Comparison of ENCODE assay signal across 8 cellular contexts in the genomic region with DNA sequence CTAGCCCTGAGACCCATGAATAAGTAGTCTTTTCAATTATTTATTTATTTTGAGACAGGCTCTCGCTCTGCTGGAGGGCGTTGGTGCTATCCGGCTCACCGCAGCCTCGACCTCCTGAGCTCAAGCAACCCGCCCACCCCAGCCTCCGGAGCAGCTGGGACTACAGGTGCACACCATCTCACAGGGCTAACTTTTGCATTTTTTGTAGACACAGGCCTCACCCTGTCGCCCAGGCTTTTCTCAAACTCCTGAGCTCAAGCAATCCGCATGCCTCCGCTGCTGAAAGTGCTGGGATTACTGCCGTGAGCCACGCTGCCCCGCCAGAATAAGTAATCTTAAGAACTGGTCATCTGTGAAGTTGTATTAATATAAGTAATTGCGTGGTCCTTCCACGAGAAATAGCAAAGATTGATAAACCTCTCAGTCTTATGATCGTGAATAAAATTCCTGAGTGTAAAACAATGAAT. TPM values are rescaled to one million over a fixed set of nuclear protein-coding genes. Genes with fewer than 3 reads are reported as not detected.
DNase-seq lines count a peak whose midpoint lies in the region; ATAC-seq and TF ChIP-seq lines count a peak whose summit lies in the region.

No MANE protein-coding gene starts in this region.

- peaks cover 16% of the 10 kb centered on the region for H3K36me3 Mint-ChIP-seq in MCF 10A (ENCODE audit: insufficient read depth, unreplicated experiment)
- peaks cover 17% of the 10 kb centered on the region for H3K36me3 Mint-ChIP-seq in activated naive CD4-positive, alpha-beta T cell treated with anti-CD3 and anti-CD28 coated beads, Interleukin-2, amount 10 ng/mL, durations not matched to agents 7 days and 5 days

- H3K4me1 ChIP-seq in breast epithelium, result no peaks in the 10 kb centered on the region
- H3K4me1 ChIP-seq in right lobe of liver, result peaks cover 0 to 21% (median 0%) of the 10 kb centered on the region in 4 donors
- H3K4me1 ChIP-seq in urinary bladder (ENCODE audit: insufficient read depth), result no peaks in the 10 kb centered on the region

- no peak for DNase-seq in breast epithelium (ENCODE audit: low spot score in 2 of 2)
- no peak for DNase-seq in MCF 10A (ENCODE audit: unreplicated experiment)
- peak; percentile 59 for DNase-seq in activated naive CD4-positive, alpha-beta T cell treated with anti-CD3 and anti-CD28 coated beads, Interleukin-2, amount 10 ng/mL, durations not matched to agents 7 days and 5 days
- DNase-seq in right lobe of liver, result no peak
- DNase-seq in epidermal melanocyte (ENCODE audit: insufficient read length, low spot score), result no peak
- no peak for DNase-seq in SKM-1 (lab: John Stamatoyannopoulos, UW; ENCODE audit: unreplicated experiment)
- no peak for DNase-seq in ACHN

- TF ChIP-seq CTCF in breast epithelium (IDR thresholded peaks at IDR 0.05) (no peak), MCF 10A (IDR thresholded peaks at IDR 0.05; ENCODE audit: unreplicated experiment) (no peak), right lobe of liver (IDR thresholded peaks at IDR 0.05) (no peak)

- CTCF ChIA-PET in MCF 10A (lab: Yijun Ruan, JAX), result interaction anchor here (0.5 to 1.5 kb wide), 5 partner anchors 20 to 551 kb away, joined by 3 to 4 read pairs (median 3); no protein-coding TSS in a partner anchor
- CTCF ChIA-PET in activated naive CD4-positive, alpha-beta T cell treated with anti-CD3 and anti-CD28 coated beads, Interleukin-2, amount 10 ng/mL, durations not matched to agents 7 days and 5 days (lab: Charles Lee), result interaction anchor here (0.8 to 4.5 kb wide), 15 partner anchors 8 to 351 kb away, joined by 3 to 47 read pairs (median 7); no protein-coding TSS in a partner anchor

- in situ Hi-C loops in ACHN (cut with HindIII; ENCODE audit: low pct_ligation_motif_present, low pct_unique_long_range_greater_than_20kb, low sequenced_read_pairs), result no loop called here

- no peaks in the 10 kb centered on the region for H3K27me3 Mint-ChIP-seq in MCF 10A (ENCODE audit: insufficient read depth, unreplicated experiment)
- peaks cover 4% of the 10 kb centered on the region for H3K27me3 Mint-ChIP-seq in activated naive CD4-positive, alpha-beta T cell treated with anti-CD3 and anti-CD28 coated beads, Interleukin-2, amount 10 ng/mL, durations not matched to agents 7 days and 5 days

- POLR2A ChIA-PET in MCF 10A (lab: Yijun Ruan, JAX), result interaction anchor here (1.2 kb wide), 1 partner anchor 27 kb away, joined by 4 read pairs; no protein-coding TSS in a partner anchor

- H3K9me3 ChIP-seq in breast epithelium, result peaks cover 0 to 3% of the 10 kb centered on the region in 2 donors
- H3K9me3 ChIP-seq in right lobe of liver, result no peaks in the 10 kb centered on the region

- peak overlapping the region; percentile 67 to 74 for H3K27ac ChIP-seq in breast epithelium
- H3K27ac ChIP-seq in right lobe of liver, result peak overlapping the region in 2 of 3 donors; percentile 54 to 93
- peak overlapping the region; percentile 38 for H3K27ac ChIP-seq in urinary bladder (ENCODE audit: low read depth)

- H3K27ac Mint-ChIP-seq in MCF 10A (ENCODE audit: low read depth, unreplicated experiment), result no peak overlapping the region
- peak overlapping the region; percentile 95 for H3K27ac Mint-ChIP-seq in activated naive CD4-positive, alpha-beta T cell treated with anti-CD3 and anti-CD28 coated beads, Interleukin-2, amount 10 ng/mL, durations not matched to agents 7 days and 5 days

- 26% methylated on average over 16 of the region's 16 CpGs for WGBS in right lobe of liver (ENCODE audit: insufficient coverage, low coverage, low lambda C conversion rate, missing lambda C conversion rate)
- WGBS in urinary bladder, result 45% methylated on average over 16 of the region's 16 CpGs

- H3K36me3 ChIP-seq in breast epithelium (no peaks in the 10 kb centered on the region), right lobe of liver (no peaks in the 10 kb centered on the region), urinary bladder (ENCODE audit: insufficient read depth) (no peaks in the 10 kb centered on the region)

- H3K27me3 ChIP-seq in breast epithelium (no peaks in the 10 kb centered on the region), right lobe of liver (peaks cover 0 to 63% of the 10 kb centered on the region in 2 donors)

- H3K4me3 ChIP-seq in breast epithelium (peak overlapping the region; percentile 55 to 75 (median 68)), right lobe of liver (peak overlapping the region; percentile 13 to 55 (median 15)), urinary bladder (ENCODE audit: low read depth, low read length) (peak overlapping the region; percentile 32)

- no peaks in the 10 kb centered on the region for H3K9me3 Mint-ChIP-seq in MCF 10A (ENCODE audit: unreplicated experiment)
- no peaks in the 10 kb centered on the region for H3K9me3 Mint-ChIP-seq in activated naive CD4-positive, alpha-beta T cell treated with anti-CD3 and anti-CD28 coated beads, Interleukin-2, amount 10 ng/mL, durations not matched to agents 7 days and 5 days

- no TSS peak for BruUV-seq in MCF 10A (replicated peaks; lab: Mats Ljungman, UMichigan)

- TF ChIP-seq POLR2A in breast epithelium (IDR thresholded peaks at IDR 0.05) (no peak), right lobe of liver (IDR thresholded peaks at IDR 0.05) (no peak)

- H3K4me3 Mint-ChIP-seq in MCF 10A (ENCODE audit: unreplicated experiment), result no peak overlapping the region
- peak overlapping the region; percentile 94 for H3K4me3 Mint-ChIP-seq in activated naive CD4-positive, alpha-beta T cell treated with anti-CD3 and anti-CD28 coated beads, Interleukin-2, amount 10 ng/mL, durations not matched to agents 7 days and 5 days

- H3K4me1 Mint-ChIP-seq in MCF 10A (ENCODE audit: insufficient read depth, unreplicated experiment), result no peaks in the 10 kb centered on the region
- peaks cover 46% of the 10 kb centered on the region for H3K4me1 Mint-ChIP-seq in activated naive CD4-positive, alpha-beta T cell treated with anti-CD3 and anti-CD28 coated beads, Interleukin-2, amount 10 ng/mL, durations not matched to agents 7 days and 5 days

- intact Hi-C loops in breast epithelium (cut with DNase I; ENCODE audit: low total_unique reads) (no loop called here), MCF 10A (cut with micrococcal nuclease) (no loop called here), right lobe of liver (cut with DNase I) (no loop called here)

- no peak for ATAC-seq in right lobe of liver

RNA-seq across cellular contexts. Expression of gene ANXA2R, which starts 1.6 kb away (rescaled TPM):
- total RNA-seq in breast epithelium (1 to 10 TPM; 3.2 to 5.4 (median 4.6) TPM), MCF 10A (2022) (0.98 and 1.3 TPM in 2 replicates), right lobe of liver (1 to 10 TPM in 1 of 6 experiments, under 1 TPM in 5; 0.21 to 1.1 (median 0.41) TPM), urinary bladder (3.5 TPM)
- polyA plus RNA-seq in urinary bladder, result 2.9 TPM

Comparison
In these comparisons a context has a peak if more than half of its experiments do, and no peak if none do; other contexts are left out.
1. H3K4me3 ChIP-seq: peak in every context shown above with its lines; median percentile 68 in breast epithelium; 32 in urinary bladder; 15 in right lobe of liver.